6 cellular contexts compared by ENCODE assay signal in the genomic region with DNA sequence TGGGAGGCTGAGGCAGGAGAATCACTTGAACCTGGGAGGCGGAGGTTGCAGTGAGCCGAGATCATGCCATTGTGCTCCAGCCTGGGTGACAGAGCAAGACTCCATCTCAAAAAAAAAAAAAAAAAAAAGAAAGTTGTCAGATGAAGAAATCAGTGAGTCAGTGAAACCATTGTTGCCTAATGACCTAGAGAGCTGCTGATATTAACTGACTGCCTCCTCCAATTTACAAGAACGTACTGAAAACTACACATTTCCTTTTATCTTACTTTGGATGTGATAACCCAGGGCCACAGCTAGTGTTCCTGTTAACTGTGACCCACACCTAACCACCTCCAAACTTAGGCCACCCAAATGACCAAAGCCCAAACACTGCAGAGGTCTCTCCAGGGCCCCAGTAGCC. TPM values are rescaled to one million over a fixed set of nuclear protein-coding genes. Genes with fewer than 3 reads are reported as not detected.
"Had no signal": no experiment of that assay in that cellular context is flagged by ENCODE, and none has a peak within 500 bp of the region (broad histone marks: within the 10 kb centered on the region; RNA-seq: fewer than 3 reads in every experiment).

No MANE protein-coding gene starts in this region.

RNA-seq across cellular contexts. Expression of gene PCYT1B, which starts 41.2 kb away (rescaled TPM):
- total RNA-seq: activated B cell treated with CpG ODN at 0.5 μM for 24 hours; activated T-cell treated with anti-CD3 and anti-CD28 coated beads, Interleukin-2, amount 50 U/mL, for 4 hours; activated T-helper 1 cell treated with anti-CD3 and anti-CD28 coated beads, Interleukin-12 subunit alpha, Interleukin-12 subunit beta, Interleukin-2, Interleukin-4 antibody, amounts not matched to agents 30 ng/mL and 10 ng/mL and 1 ng/mL, durations not matched to agents 14 hours and 24 hours and 36 hours; OCI-LY7; PC-9; Right ventricle myocardium inferior had no signal
